1 cellular context compared by ENCODE assay signal in the genomic region with DNA sequence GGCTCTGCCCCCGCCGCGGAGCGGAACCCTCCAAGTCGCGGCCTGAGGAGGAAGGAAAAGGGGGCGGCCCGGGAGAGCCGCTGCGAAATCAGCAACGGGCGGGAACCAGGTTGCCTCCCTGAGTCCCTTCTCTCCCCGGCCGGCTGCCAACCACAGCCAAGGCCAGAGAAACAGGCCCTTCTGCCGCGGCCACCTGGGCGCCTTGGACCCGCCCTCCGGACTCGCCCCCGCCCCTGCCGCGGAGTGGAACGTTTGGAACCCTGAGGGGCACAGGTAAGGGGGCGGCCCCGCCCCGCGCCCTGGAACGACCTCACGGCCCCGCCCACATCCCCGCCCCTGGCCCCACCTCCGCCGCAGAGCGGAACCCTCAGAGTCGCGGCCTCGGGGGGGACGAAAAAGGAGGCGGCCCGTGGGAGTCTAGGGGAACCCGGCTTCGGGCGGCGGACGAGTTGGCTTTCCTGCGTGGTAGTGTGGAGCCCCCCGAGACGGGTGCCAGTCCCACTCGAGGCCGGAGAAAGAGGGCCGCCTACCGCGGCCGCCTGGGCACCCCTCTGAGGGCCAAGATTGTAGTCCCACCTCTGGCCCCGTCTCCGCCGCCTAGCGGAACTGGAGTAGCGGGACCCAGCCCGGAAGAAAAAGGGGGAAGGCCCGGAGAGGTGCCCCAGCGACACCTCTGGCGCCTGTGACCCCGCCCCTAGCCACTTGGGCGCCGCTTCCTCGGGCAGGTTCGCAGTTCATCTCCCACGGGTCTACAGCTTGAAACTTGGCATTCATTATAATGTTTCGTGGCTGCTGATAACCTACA.
TF ChIP-seq lines count a peak whose summit lies in the region.

No MANE protein-coding gene starts in this region.

TF ChIP-seq in HEK293, 187 proteins besides CTCF, POLR2A, EP300 and RAD21 (continued from another document):
- no peak for TF ChIP-seq ZNF362 (tag by site-specific recombination; IDR thresholded peaks at IDR 0.05)
- no peak for TF ChIP-seq ZNF513 (tag by site-specific recombination; IDR thresholded peaks at IDR 0.05)
